Comparison of ENCODE assay signal across 34 cellular contexts in genomic region chr7:151213826-151214225, GRCh38. TPM values are rescaled to one million over a fixed set of nuclear protein-coding genes. Genes with fewer than 3 reads are reported as not detected.
"Had no signal": no experiment of that assay in that cellular context is flagged by ENCODE, and none has a peak within 500 bp of the region (broad histone marks: within the 10 kb centered on the region; RNA-seq: fewer than 3 reads in every experiment).

No MANE protein-coding gene starts in this region.

- H3K9ac ChIP-seq: parathyroid adenoma had no signal

- H3K27ac ChIP-seq: heart right ventricle, hepatocyte, left ventricle myocardium inferior, parathyroid adenoma, right atrium auricular region, right lobe of liver, tibial nerve, uterus had no signal

- H3K79me2 ChIP-seq: hepatocyte, parathyroid adenoma had no signal

- H3K4me1 ChIP-seq: heart right ventricle, left ventricle myocardium inferior, parathyroid adenoma, right atrium auricular region, right lobe of liver, tibial nerve, uterus had no signal

- H2AFZ ChIP-seq: hepatocyte, parathyroid adenoma had no signal

- H3K4me3 ChIP-seq: heart right ventricle, hepatocyte, left ventricle myocardium inferior, lung, right atrium auricular region, right lobe of liver, smooth muscle cell, tibial nerve, uterus had no signal

- ATAC-seq: heart right ventricle; natural killer cell; right lobe of liver; stimulated activated naive CD8-positive, alpha-beta T cell treated with anti-CD3 and anti-CD28 coated beads, Interleukin-15, amount 100 ng/mL, for 72 hours had no signal

- H3K9me3 ChIP-seq: heart right ventricle, left ventricle myocardium inferior, right atrium auricular region, right lobe of liver, tibial nerve, uterus had no signal

- H3K36me3 ChIP-seq: uterus had no signal

- H3K27me3 ChIP-seq: heart right ventricle, hepatocyte, right atrium auricular region, right lobe of liver, tibial nerve, uterus had no signal

- H3K4me2 ChIP-seq: hepatocyte, smooth muscle cell had no signal

- DNase-seq: heart right ventricle; islet precursor cell; left ventricle myocardium inferior; mesendoderm; naive B cell; natural killer cell; nucleus accumbens; right lobe of liver; stimulated activated CD4-positive, alpha-beta T cell treated with anti-CD3 and anti-CD28 coated beads, Interleukin-12 subunit alpha, Interleukin-12 subunit beta, amount 100 ng/mL, for 4 hours; stimulated activated CD4-positive, alpha-beta T cell treated with anti-CD3 and anti-CD28 coated beads, Interleukin-15, amount 100 ng/mL, for 24 hours; stimulated activated CD4-positive, alpha-beta T cell treated with anti-CD3 and anti-CD28 coated beads, Interleukin-2, amount 100 ng/mL, for 24 hours; stimulated activated CD4-positive, alpha-beta T cell treated with anti-CD3 and anti-CD28 coated beads, Interleukin-4, amount 100 ng/mL, for 1 hour; stimulated activated naive CD4-positive, alpha-beta T cell; stimulated activated naive CD8-positive, alpha-beta T cell treated with anti-CD3 and anti-CD28 coated beads, Interleukin-15, amount 100 ng/mL, for 72 hours; substantia nigra; uterus had no signal

RNA-seq across cellular contexts. Expression of gene H2BK1, which starts 3.5 kb away (rescaled TPM):
- total RNA-seq: heart right ventricle, hepatocyte, kidney epithelial cell, left ventricle myocardium inferior, lower leg skin, mesothelial cell of epicardium, mononuclear cell, osteocyte, progenitor cell of endocrine pancreas, pulmonary artery endothelial cell, renal cortical epithelial cell, right atrium auricular region, right lobe of liver, skeletal muscle tissue, smooth muscle cell, temporal lobe, tibial nerve, ureter had no signal
- polyA plus RNA-seq: heart right ventricle, hepatocyte, lung, neural cell, smooth muscle cell had no signal

RNA-seq across cellular contexts. Expression of gene ASB10, which starts 26.8 kb away (rescaled TPM):
- total RNA-seq: hepatocyte, kidney epithelial cell, lower leg skin, lung, mesothelial cell of epicardium, mononuclear cell, natural killer cell, osteocyte, progenitor cell of endocrine pancreas, pulmonary artery endothelial cell, renal cortical epithelial cell, right lobe of liver, smooth muscle cell, temporal lobe, tibial nerve, ureter, uterus had no signal
- polyA plus RNA-seq: hepatocyte, lung, neural cell, smooth muscle cell had no signal
